Comparison of ENCODE assay signal across 8 cellular contexts in genomic region chr9:128370367-128370751, GRCh38.
A peak's percentile ranks its signal among the peaks of the same experiment; 100 is the strongest.
DNase-seq lines count a peak whose midpoint lies in the region; ATAC-seq and TF ChIP-seq lines count a peak whose summit lies in the region.

No MANE protein-coding gene starts in this region.

- H3K27ac ChIP-seq in BLaER1, result peak overlapping the region; percentile 79
- peak overlapping the region; percentile 76 for H3K27ac ChIP-seq in KOPT-K1 (ENCODE audit: low read depth, low read length, poor library complexity, severe bottlenecking)
- peak overlapping the region; percentile 72 to 97 for H3K27ac ChIP-seq in coronary artery

- peak overlapping the region; percentile 93 for H3K4me2 ChIP-seq in BLaER1

- H3K9me3 Mint-ChIP-seq in nephron, result no peaks in the 10 kb centered on the region

- no peak for ATAC-seq in GM19467 (IDR thresholded peaks at IDR 0.05; ENCODE audit: unreplicated experiment)

- H3K4me1 Mint-ChIP-seq in nephron, result peaks cover 29% of the 10 kb centered on the region

- H3K4me3 Mint-ChIP-seq in nephron, result peak overlapping the region; percentile 94 to 96 (median 95)

- H3K9me3 ChIP-seq in BLaER1 (no peaks in the 10 kb centered on the region), KOPT-K1 (ENCODE audit: insufficient read depth, low read length, poor library complexity, severe bottlenecking) (no peaks in the 10 kb centered on the region)

- H3K36me3 Mint-ChIP-seq in nephron (ENCODE audit: low read depth), result peaks cover 3% of the 10 kb centered on the region

- TF ChIP-seq CTCF in coronary artery (IDR thresholded peaks at IDR 0.05), result no peak
- TF ChIP-seq CTCF in nephron (IDR thresholded peaks at IDR 0.05; ENCODE audit: unreplicated experiment in 3 of 3), result no peak

- DNase-seq in coronary artery (ENCODE audit: low spot score) (no peak), NCI-H2029 (lab: John Stamatoyannopoulos, UW) (no peak), SHP77 (lab: John Stamatoyannopoulos, UW) (no peak), cortex of kidney (lab: John Stamatoyannopoulos, UW) (no peak)

- no peaks in the 10 kb centered on the region for H3K27me3 ChIP-seq in BLaER1

- peak overlapping the region; percentile 92 to 97 (median 95) for H3K27ac Mint-ChIP-seq in nephron

- H3K9ac ChIP-seq in BLaER1, result peak overlapping the region; percentile 87

- H3K27me3 Mint-ChIP-seq in nephron (ENCODE audit: low read depth), result peaks cover under 1% of the 10 kb centered on the region

- H3K4me1 ChIP-seq in BLaER1, result peaks cover 28% of the 10 kb centered on the region

- H3K4me3 ChIP-seq in BLaER1 (peak overlapping the region; percentile 86), coronary artery (peak overlapping the region; percentile 85)

- peaks cover 10% of the 10 kb centered on the region for H4K20me1 ChIP-seq in BLaER1

- H3K36me3 ChIP-seq in BLaER1, result peaks cover 30% of the 10 kb centered on the region
- H3K36me3 ChIP-seq in KOPT-K1 (ENCODE audit: insufficient read depth, low read length), result peaks cover 13% of the 10 kb centered on the region; the same call in 1 of the 2 replicates
